In the genomic region with DNA sequence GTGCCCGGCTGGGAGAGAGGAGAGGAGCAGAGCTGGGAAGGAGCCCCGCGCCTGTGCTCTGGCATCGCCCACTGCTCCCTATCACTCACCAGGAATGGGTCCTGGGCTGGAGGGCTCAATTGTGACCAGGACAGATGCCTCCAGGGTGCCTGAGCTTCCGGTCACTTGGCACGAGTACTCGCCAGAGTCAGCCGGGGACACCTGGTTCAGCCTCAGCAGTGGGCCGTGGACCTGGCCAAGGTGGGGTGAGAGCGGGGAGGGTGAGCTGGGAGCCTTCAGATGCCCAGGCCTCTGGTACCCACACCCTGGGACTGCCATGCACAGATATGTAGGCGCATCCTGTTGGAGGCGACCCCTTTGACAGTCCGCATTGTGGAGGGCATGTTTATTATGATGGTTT, we compare ENCODE assay signal across 9 cellular contexts. TPM values are rescaled to one million over a fixed set of nuclear protein-coding genes. Genes with fewer than 3 reads are reported as not detected.
"Had no signal": no experiment of that assay in that cellular context is flagged by ENCODE, and none has a peak within 500 bp of the region (broad histone marks: within the 10 kb centered on the region; RNA-seq: fewer than 3 reads in every experiment).

No MANE protein-coding gene starts in this region.

- H3K27ac Mint-ChIP-seq: GM23338, IgD-negative memory B cell had no signal

- FAIRE-seq: H1, H54, HepG2 had no signal

- H3K4me3 ChIP-seq: GM23338 had no signal

- H3K4me1 Mint-ChIP-seq: GM23338, H9 had no signal

- H3K9me3 Mint-ChIP-seq: GM23338, H9, IgD-negative memory B cell had no signal

- H3K27me3 Mint-ChIP-seq: IgD-negative memory B cell had no signal

- DNase-seq: H9, HCEC 1CT had no signal

- ATAC-seq: GM23338, HepG2 had no signal

- H3K4me3 Mint-ChIP-seq: GM23338, H9, IgD-negative memory B cell had no signal

- H3K27ac ChIP-seq: HL-60 had no signal

RNA-seq across cellular contexts. Expression of gene LDLRAD2, which starts 31.1 kb away (rescaled TPM):
- total RNA-seq: HepG2, HT1080 had no signal
- polyA plus RNA-seq: HepG2 had no signal
